Comparison of ENCODE assay signal across 12 cellular contexts in genomic region chr14:24331731-24332093, GRCh38. TPM values are rescaled to one million over a fixed set of nuclear protein-coding genes. Genes with fewer than 3 reads are reported as not detected.
DNase-seq lines count a peak whose midpoint lies in the region; ATAC-seq and TF ChIP-seq lines count a peak whose summit lies in the region.
"Had no signal": no experiment of that assay in that cellular context is flagged by ENCODE, and none has a peak within 500 bp of the region (broad histone marks: within the 10 kb centered on the region; RNA-seq: fewer than 3 reads in every experiment).

No MANE protein-coding gene starts in this region.

- intact Hi-C loops in PC-3 (cut with micrococcal nuclease) (loop anchor here (2.0 kb wide), 1 partner anchor 35 kb away; no protein-coding TSS in a partner anchor), mammary epithelial cell (cut with micrococcal nuclease) (loop anchor here (1.0 to 10.0 kb wide), 3 partner anchors 88 to 357 kb away; no protein-coding TSS in a partner anchor)

- H3K9me2 ChIP-seq in PC-3 (replicated peaks; ENCODE audit: low read length): no peaks in the 10 kb centered on the region

- H3K4me3 ChIP-seq in PC-3 (ENCODE audit: low read length) (no peak overlapping the region), mammary epithelial cell (replicated peaks in 1 of 3; ENCODE audit: insufficient read depth in 1 of 3, low read depth in 2 of 3, low read length in 3 of 3) (no peak overlapping the region)

- H3K4me3 Mint-ChIP-seq in activated naive CD8-positive, alpha-beta T cell treated with anti-CD3 and anti-CD28 coated beads, Interleukin-2, amount 10 ng/mL, durations not matched to agents 7 days and 5 days: no peak overlapping the region
- H3K4me3 Mint-ChIP-seq in activated naive CD8-positive, alpha-beta T cell treated with anti-CD3 and anti-CD28 coated beads for 36 hours: no peak overlapping the region
- H3K4me3 Mint-ChIP-seq in immature natural killer cell: peak overlapping the region in 4 of 5 donors; percentile 61 to 79 (median 69)

- H3K9me3 ChIP-seq in PC-3 (ENCODE audit: low read length) (no peaks in the 10 kb centered on the region), mammary epithelial cell (replicated peaks; ENCODE audit: insufficient read depth, low read length) (no peaks in the 10 kb centered on the region)
- H3K9me3 ChIP-seq: pancreas, transverse colon had no signal

- H2AFZ ChIP-seq in PC-3 (ENCODE audit: low read length) (peak overlapping the region; percentile 33; the same call in 1 of the 2 replicates), mammary epithelial cell (ENCODE audit: low read depth, low read length) (no peak overlapping the region)

- peak; percentile 46 for DNase-seq in activated naive CD8-positive, alpha-beta T cell treated with anti-CD3 and anti-CD28 coated beads, Interleukin-2, amount 10 ng/mL, durations not matched to agents 7 days and 5 days
- no peak for DNase-seq in activated naive CD8-positive, alpha-beta T cell treated with anti-CD3 and anti-CD28 coated beads for 36 hours
- DNase-seq in PC-3 (no peak), immature natural killer cell (no peak), mammary epithelial cell (no peak), foreskin keratinocyte (no peak), hypothalamus (lab: John Stamatoyannopoulos, UW) (no peak)

- no peak overlapping the region for H3K9ac ChIP-seq in PC-3 (ENCODE audit: low read length)
- no peak overlapping the region for H3K9ac ChIP-seq in mammary epithelial cell (ENCODE audit: insufficient read depth, low read length)

- in situ Hi-C loops in mammary epithelial cell (cut with MboI; ENCODE audit: low sequenced_read_pairs in 2 of 2): loop anchor here (5.0 kb wide), 1 partner anchor 101 kb away; no protein-coding TSS in a partner anchor

- H3K4me2 ChIP-seq in PC-3 (ENCODE audit: low read length) (no peak overlapping the region), mammary epithelial cell (ENCODE audit: insufficient read depth, low read depth, low read length) (no peak overlapping the region)

- peaks cover 32% of the 10 kb centered on the region for H3K27me3 Mint-ChIP-seq in activated naive CD8-positive, alpha-beta T cell treated with anti-CD3 and anti-CD28 coated beads, Interleukin-2, amount 10 ng/mL, durations not matched to agents 7 days and 5 days
- H3K27me3 Mint-ChIP-seq in activated naive CD8-positive, alpha-beta T cell treated with anti-CD3 and anti-CD28 coated beads for 36 hours: peaks cover 49% of the 10 kb centered on the region
- H3K27me3 Mint-ChIP-seq in immature natural killer cell (ENCODE audit: low read depth in 3 of 3): peaks cover 34 to 41% (median 40%) of the 10 kb centered on the region in 3 donors

- H3K27ac ChIP-seq in PC-3 (ENCODE audit: low read length): no peak overlapping the region
- no peak overlapping the region for H3K27ac ChIP-seq in mammary epithelial cell (ENCODE audit: insufficient read depth, low read depth, low read length)
- no peak overlapping the region for H3K27ac ChIP-seq in foreskin keratinocyte
- H3K27ac ChIP-seq: epithelial cell of prostate, pancreas had no signal

- WGBS in mammary epithelial cell (ENCODE audit: low coverage, missing lambda C conversion rate): 86% methylated on average over 20 of the region's 20 CpGs

- CTCF ChIA-PET in PC-3 (lab: Charles Lee): interaction anchor here (1.0 kb wide), 1 partner anchor 100 kb away, joined by 5 read pairs; no protein-coding TSS in a partner anchor
- CTCF ChIA-PET in mammary epithelial cell (lab: Charles Lee; ENCODE audit: low non-redundant PET): interaction anchor here (1.0 kb wide), 1 partner anchor 100 kb away, joined by 5 read pairs; no protein-coding TSS in a partner anchor

- BruUV-seq in PC-3 (replicated peaks; lab: Mats Ljungman, UMichigan) (no TSS peak), mammary epithelial cell (replicated peaks; lab: Mats Ljungman, UMichigan) (no TSS peak)

- TF ChIP-seq CTCF in PC-3 (conservative IDR thresholded peaks at IDR 0.05; ENCODE audit: low read depth, low read length): no peak
- TF ChIP-seq CTCF in mammary epithelial cell (conservative IDR thresholded peaks at IDR 0.05 in 1 of 2, IDR thresholded peaks at IDR 0.05 in 1 of 2; ENCODE audit: extremely low read depth in 1 of 2, insufficient read depth in 1 of 2, low read depth in 1 of 2, low read length in 2 of 2): no peak
- no peak for TF ChIP-seq CTCF in foreskin keratinocyte (conservative IDR thresholded peaks at IDR 0.05)

- dilution Hi-C loops in mammary epithelial cell (cut with HindIII; ENCODE audit: low sequenced_read_pairs): loop anchor here (5.0 to 10.0 kb wide), 3 partner anchors 36 to 83 kb away; partner anchors contain the start of gene NFATC4

- H3K36me3 ChIP-seq in PC-3 (ENCODE audit: low read depth, low read length): no peaks in the 10 kb centered on the region
- H3K36me3 ChIP-seq in mammary epithelial cell (ENCODE audit: insufficient read depth, low read length): no peaks in the 10 kb centered on the region
- H3K36me3 ChIP-seq: transverse colon had no signal

- no peaks in the 10 kb centered on the region for H3K9me3 Mint-ChIP-seq in activated naive CD8-positive, alpha-beta T cell treated with anti-CD3 and anti-CD28 coated beads, Interleukin-2, amount 10 ng/mL, durations not matched to agents 7 days and 5 days
- no peaks in the 10 kb centered on the region for H3K9me3 Mint-ChIP-seq in activated naive CD8-positive, alpha-beta T cell treated with anti-CD3 and anti-CD28 coated beads for 36 hours
- no peaks in the 10 kb centered on the region for H3K9me3 Mint-ChIP-seq in immature natural killer cell

- POLR2A ChIA-PET in activated naive CD8-positive, alpha-beta T cell treated with anti-CD3 and anti-CD28 coated beads, Interleukin-2, amount 10 ng/mL, durations not matched to agents 7 days and 5 days (lab: Charles Lee): interaction anchor here (0.6 to 6.8 kb wide), 7 partner anchors 18 to 218 kb away, joined by 3 to 135 read pairs (median 9); partner anchors contain the start of genes CBLN3, DCAF11, KHNYN and LTB4R
- POLR2A ChIA-PET in PC-3 (lab: Charles Lee; ENCODE audit: unreplicated experiment): no interaction called here

- H3K4me1 ChIP-seq in PC-3 (ENCODE audit: insufficient read depth, low read length): peaks cover 5% of the 10 kb centered on the region; the same call in 1 of the 2 replicates
- peaks cover 22% of the 10 kb centered on the region for H3K4me1 ChIP-seq in mammary epithelial cell (ENCODE audit: insufficient read depth, low read length)
- no peaks in the 10 kb centered on the region for H3K4me1 ChIP-seq in foreskin keratinocyte

- ATAC-seq in activated naive CD8-positive, alpha-beta T cell treated with anti-CD3 and anti-CD28 coated beads, Interleukin-2, amount 10 ng/mL, durations not matched to agents 7 days and 5 days (ENCODE audit: low read depth): no peak
- ATAC-seq in PC-3 (no peak), foreskin keratinocyte (no peak), GM18517 (IDR thresholded peaks at IDR 0.05; ENCODE audit: unreplicated experiment) (no peak)

- H3K27me3 ChIP-seq in PC-3 (ENCODE audit: low read length) (no peaks in the 10 kb centered on the region), mammary epithelial cell (ENCODE audit: insufficient read depth, low read length) (peaks cover 13% of the 10 kb centered on the region), foreskin keratinocyte (peaks cover 3% of the 10 kb centered on the region)

- H3K36me3 Mint-ChIP-seq in activated naive CD8-positive, alpha-beta T cell treated with anti-CD3 and anti-CD28 coated beads, Interleukin-2, amount 10 ng/mL, durations not matched to agents 7 days and 5 days: peaks cover 5% of the 10 kb centered on the region
- H3K36me3 Mint-ChIP-seq in activated naive CD8-positive, alpha-beta T cell treated with anti-CD3 and anti-CD28 coated beads for 36 hours: peaks cover 2% of the 10 kb centered on the region
- peaks cover 7 to 8% (median 8%) of the 10 kb centered on the region in 3 donors for H3K36me3 Mint-ChIP-seq in immature natural killer cell

- H3F3A ChIP-seq in PC-3 (ENCODE audit: low read length, unreplicated experiment): no peaks in the 10 kb centered on the region

- H3K79me2 ChIP-seq in PC-3 (ENCODE audit: low read length) (no peaks in the 10 kb centered on the region), mammary epithelial cell (ENCODE audit: insufficient read depth, low read length) (no peaks in the 10 kb centered on the region)

- no peak overlapping the region for H3K27ac Mint-ChIP-seq in activated naive CD8-positive, alpha-beta T cell treated with anti-CD3 and anti-CD28 coated beads, Interleukin-2, amount 10 ng/mL, durations not matched to agents 7 days and 5 days
- no peak overlapping the region for H3K27ac Mint-ChIP-seq in activated naive CD8-positive, alpha-beta T cell treated with anti-CD3 and anti-CD28 coated beads for 36 hours
- H3K27ac Mint-ChIP-seq in immature natural killer cell: peak overlapping the region in 5 of 6 donors; percentile 87 to 92 (median 89)

- peaks cover 51% of the 10 kb centered on the region for H3K4me1 Mint-ChIP-seq in activated naive CD8-positive, alpha-beta T cell treated with anti-CD3 and anti-CD28 coated beads, Interleukin-2, amount 10 ng/mL, durations not matched to agents 7 days and 5 days
- peaks cover 30% of the 10 kb centered on the region for H3K4me1 Mint-ChIP-seq in activated naive CD8-positive, alpha-beta T cell treated with anti-CD3 and anti-CD28 coated beads for 36 hours
- H3K4me1 Mint-ChIP-seq in immature natural killer cell: peaks cover 83 to 89% of the 10 kb centered on the region in 2 donors

- H4K20me1 ChIP-seq in PC-3 (ENCODE audit: low read length) (no peaks in the 10 kb centered on the region), mammary epithelial cell (ENCODE audit: insufficient read depth, low read length) (no peaks in the 10 kb centered on the region)

RNA-seq across cellular contexts. Expression of gene ADCY4, which starts 3.2 kb away (rescaled TPM):
- total RNA-seq in activated naive CD8-positive, alpha-beta T cell treated with anti-CD3 and anti-CD28 coated beads, Interleukin-2, amount 10 ng/mL, durations not matched to agents 7 days and 5 days: 1 to 10 TPM; 4.4 to 6.3 TPM
- 1 to 10 TPM in 1 of 2 experiments, under 1 TPM in 1; 0.70 to 1.0 TPM for total RNA-seq in activated naive CD8-positive, alpha-beta T cell treated with anti-CD3 and anti-CD28 coated beads for 36 hours
- total RNA-seq in PC-3 (2014; rRNA removed) (0.04 TPM in 1 of 2 replicates, not detected in the other), mammary epithelial cell (under 1 TPM; 0.21 to 0.83 TPM), foreskin keratinocyte (0.49 and 1.1 TPM in 2 replicates)
- polyA plus RNA-seq in immature natural killer cell (under 1 TPM in 2 of 3 donors, not detected in 1; 0.31 to 0.52 TPM), mammary epithelial cell (0.10 TPM), foreskin keratinocyte (0.25 and 0.57 TPM in 2 replicates)
- polyA minus RNA-seq in mammary epithelial cell: not detected
- total RNA-seq: RPMI7951 had no signal

RNA-seq across cellular contexts. Expression of gene RIPK3, which starts 8.1 kb away (rescaled TPM):
- 10 to 100 TPM; 41.1 to 43.7 TPM for total RNA-seq in activated naive CD8-positive, alpha-beta T cell treated with anti-CD3 and anti-CD28 coated beads, Interleukin-2, amount 10 ng/mL, durations not matched to agents 7 days and 5 days
- total RNA-seq in activated naive CD8-positive, alpha-beta T cell treated with anti-CD3 and anti-CD28 coated beads for 36 hours: 1 to 10 TPM; 5.4 to 6.3 TPM
- total RNA-seq in PC-3 (2014; rRNA removed): not detected in 2 replicates
- 10 to 100 TPM; 13.5 to 21.4 (median 16.0) TPM for polyA plus RNA-seq in immature natural killer cell
- under 1 TPM; under 0.01 to 0.61 TPM for total RNA-seq in mammary epithelial cell
- 0.06 TPM for polyA plus RNA-seq in mammary epithelial cell
- polyA minus RNA-seq in mammary epithelial cell: not detected
- 7.9 and 11.7 TPM in 2 replicates for total RNA-seq in foreskin keratinocyte
- polyA plus RNA-seq in foreskin keratinocyte: 7.8 and 9.4 TPM in 2 replicates

RNA-seq across cellular contexts. Expression of gene LTB4R, which starts 20.4 kb away (rescaled TPM):
- 10 to 100 TPM; 27.0 to 27.8 TPM for total RNA-seq in activated naive CD8-positive, alpha-beta T cell treated with anti-CD3 and anti-CD28 coated beads, Interleukin-2, amount 10 ng/mL, durations not matched to agents 7 days and 5 days
- total RNA-seq in activated naive CD8-positive, alpha-beta T cell treated with anti-CD3 and anti-CD28 coated beads for 36 hours: 10 to 100 TPM in 1 of 2 experiments, 1 to 10 TPM in 1; 9.3 to 10.3 TPM
- total RNA-seq in PC-3 (2014; rRNA removed): 11.6 and 13.1 TPM in 2 replicates
- polyA plus RNA-seq in immature natural killer cell: 10 to 100 TPM; 12.4 to 13.7 (median 12.7) TPM
- total RNA-seq in mammary epithelial cell: 10 to 100 TPM in 1 of 2 donors, 1 to 10 TPM in 1; 6.8 to 25.5 TPM
- polyA plus RNA-seq in mammary epithelial cell: 9.2 TPM
- polyA minus RNA-seq in mammary epithelial cell: 25.0 TPM
- total RNA-seq in foreskin keratinocyte: 7.2 and 8.5 TPM in 2 replicates
- polyA plus RNA-seq in foreskin keratinocyte: 8.1 and 8.9 TPM in 2 replicates

RNA-seq across cellular contexts. Expression of gene LTB4R2, which starts 21.8 kb away (rescaled TPM):
- total RNA-seq in activated naive CD8-positive, alpha-beta T cell treated with anti-CD3 and anti-CD28 coated beads, Interleukin-2, amount 10 ng/mL, durations not matched to agents 7 days and 5 days: 10 to 100 TPM; 19.4 to 21.2 TPM
- 10 to 100 TPM; 11.5 TPM for total RNA-seq in activated naive CD8-positive, alpha-beta T cell treated with anti-CD3 and anti-CD28 coated beads for 36 hours
- total RNA-seq in PC-3 (2014; rRNA removed): 9.3 and 19.3 TPM in 2 replicates
- polyA plus RNA-seq in immature natural killer cell: 1 to 10 TPM; 2.1 to 4.9 (median 3.9) TPM
- total RNA-seq in mammary epithelial cell: 10 to 100 TPM; 17.8 to 33.8 TPM
- polyA plus RNA-seq in mammary epithelial cell: 7.3 TPM
- polyA minus RNA-seq in mammary epithelial cell: 2.2 TPM
- total RNA-seq in foreskin keratinocyte: 11.6 and 12.8 TPM in 2 replicates
- polyA plus RNA-seq in foreskin keratinocyte: 7.5 and 8.3 TPM in 2 replicates

RNA-seq across cellular contexts. Expression of gene CIDEB, which starts 23.9 kb away (rescaled TPM):
- 10 to 100 TPM; 33.7 to 34.8 TPM for total RNA-seq in activated naive CD8-positive, alpha-beta T cell treated with anti-CD3 and anti-CD28 coated beads, Interleukin-2, amount 10 ng/mL, durations not matched to agents 7 days and 5 days
- total RNA-seq in activated naive CD8-positive, alpha-beta T cell treated with anti-CD3 and anti-CD28 coated beads for 36 hours: 1 to 10 TPM; 6.0 to 6.7 TPM
- total RNA-seq in PC-3 (2014; rRNA removed): not detected in 2 replicates
- polyA plus RNA-seq in immature natural killer cell: 10 to 100 TPM; 31.6 to 81.9 (median 52.1) TPM
- 1 to 10 TPM; 1.3 to 2.1 TPM for total RNA-seq in mammary epithelial cell
- polyA plus RNA-seq in mammary epithelial cell: 3.3 TPM
- polyA minus RNA-seq in mammary epithelial cell: 5.4 TPM
- 2.6 and 2.7 TPM in 2 replicates for total RNA-seq in foreskin keratinocyte
- polyA plus RNA-seq in foreskin keratinocyte: 2.4 and 3.4 TPM in 2 replicates
- total RNA-seq: RPMI7951 had no signal

Comparison
In these comparisons a context has a peak if more than half of its experiments do, and no peak if none do; other contexts are left out.
1. H3K27ac Mint-ChIP-seq: peak in immature natural killer cell (5 of 6); none in activated naive CD8-positive, alpha-beta T cell treated with anti-CD3 and anti-CD28 coated beads, Interleukin-2, amount 10 ng/mL, durations not matched to agents 7 days and 5 days (single experiment) and activated naive CD8-positive, alpha-beta T cell treated with anti-CD3 and anti-CD28 coated beads for 36 hours (single experiment).
2. H3K4me3 Mint-ChIP-seq: peak in immature natural killer cell (4 of 5); none in activated naive CD8-positive, alpha-beta T cell treated with anti-CD3 and anti-CD28 coated beads, Interleukin-2, amount 10 ng/mL, durations not matched to agents 7 days and 5 days (single experiment) and activated naive CD8-positive, alpha-beta T cell treated with anti-CD3 and anti-CD28 coated beads for 36 hours (single experiment).